ENCODE assay signal across 16 cellular contexts in the genomic region with DNA sequence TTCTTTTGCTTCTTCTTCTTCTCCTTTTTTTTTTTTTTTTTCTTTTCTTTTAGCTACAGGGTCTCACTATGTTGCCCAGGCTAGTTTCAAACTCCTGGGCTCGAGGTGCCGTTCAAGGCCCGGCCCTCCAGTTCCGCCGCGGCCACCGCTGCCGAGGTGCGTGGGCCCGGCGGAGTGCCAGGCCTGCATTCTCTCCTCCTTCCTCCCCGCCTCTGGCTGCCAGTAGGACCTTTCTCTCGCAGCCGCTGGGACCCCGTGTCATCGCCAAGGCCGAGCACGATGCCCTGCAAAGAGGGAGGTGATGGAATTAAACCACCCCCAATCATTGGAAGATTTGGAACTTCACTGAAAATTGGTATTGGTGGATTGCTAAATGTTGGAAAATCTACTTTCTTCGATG.
DNase-seq lines count a peak whose midpoint lies in the region; ATAC-seq and TF ChIP-seq lines count a peak whose summit lies in the region.
"Had no signal": no experiment of that assay in that cellular context is flagged by ENCODE, and none has a peak within 500 bp of the region (broad histone marks: within the 10 kb centered on the region; RNA-seq: fewer than 3 reads in every experiment).

No MANE protein-coding gene starts in this region.

- peak overlapping the region; percentile 40 for H3K14ac ChIP-seq in neuronal stem cell (ENCODE audit: low read length)

- TF ChIP-seq CTCF in tibial nerve (IDR thresholded peaks at IDR 0.05), result no peak

- H2BK5ac ChIP-seq in neuronal stem cell (ENCODE audit: low read length), result no peak overlapping the region

- no peak for TF ChIP-seq POLR2A in tibial nerve (IDR thresholded peaks at IDR 0.05)

- DNase-seq in H7 (peak; percentile 30), adipocyte (ENCODE audit: low read depth) (no peak), neuronal stem cell (ENCODE audit: low spot score) (no peak), left cardiac atrium (no peak), tibial nerve (ENCODE audit: low spot score in 2 of 2) (no peak), NCI-H2196 treated with DMSO at 0.1 percent for 48 hours (lab: John Stamatoyannopoulos, UW; ENCODE audit: unreplicated experiment) (no peak), mesenteric fat pad (ENCODE audit: low spot score) (no peak)
- DNase-seq: AML-193; Calu3; CD8-positive, alpha-beta T cell; DMS79 treated with DMSO at 0.1 percent for 48 hours; GF-D8; HCEC 1CT; IMR-90 had no signal

- no peak overlapping the region for H2AFZ ChIP-seq in neuronal stem cell (ENCODE audit: low read length)

- TF ChIP-seq EP300 in tibial nerve (IDR thresholded peaks at IDR 0.05), result no peak

- H3K36me3 ChIP-seq in H7 (replicated peaks; ENCODE audit: control insufficient read depth, insufficient read depth, low read length) (no peaks in the 10 kb centered on the region), adipocyte (ENCODE audit: control insufficient read depth, insufficient read depth, low read length, severe bottlenecking) (no peaks in the 10 kb centered on the region), neuronal stem cell (replicated peaks in 1 of 2; ENCODE audit: control insufficient read depth in 2 of 2, insufficient read depth in 2 of 2, low read length in 2 of 2) (no peaks in the 10 kb centered on the region), tibial nerve (no peaks in the 10 kb centered on the region)

- H4K8ac ChIP-seq in neuronal stem cell (ENCODE audit: low read depth, low read length), result no peak overlapping the region

- H4K91ac ChIP-seq in neuronal stem cell (ENCODE audit: low read depth, low read length, poor library complexity), result peak overlapping the region; percentile 81

- no peak overlapping the region for H2BK120ac ChIP-seq in neuronal stem cell (ENCODE audit: low read depth, low read length)

- peaks cover 18% of the 10 kb centered on the region for H3K4me1 ChIP-seq in adipocyte (ENCODE audit: control insufficient read depth, insufficient read depth, low read length)
- no peaks in the 10 kb centered on the region for H3K4me1 ChIP-seq in neuronal stem cell (ENCODE audit: control insufficient read depth in 2 of 2, insufficient read depth in 1 of 2, low read depth in 1 of 2, low read length in 2 of 2)
- no peaks in the 10 kb centered on the region for H3K4me1 ChIP-seq in tibial nerve
- H3K4me1 ChIP-seq: A549 had no signal

- H3K4me3 ChIP-seq in H7 (ENCODE audit: insufficient read depth, low read depth, low read length) (no peak overlapping the region), adipocyte (ENCODE audit: low read length) (no peak overlapping the region), neuronal stem cell (ENCODE audit: low read length in 2 of 2) (no peak overlapping the region), tibial nerve (no peak overlapping the region)
- H3K4me3 ChIP-seq: A549, K562 had no signal

- H2BK12ac ChIP-seq in neuronal stem cell (ENCODE audit: low read length), result no peak overlapping the region

- no peak overlapping the region for H3K4ac ChIP-seq in neuronal stem cell (ENCODE audit: low read length)

- no peak overlapping the region for H3K23ac ChIP-seq in neuronal stem cell (ENCODE audit: low read depth, low read length, poor library complexity)

- no peak overlapping the region for H2AK5ac ChIP-seq in neuronal stem cell (ENCODE audit: low read depth, low read length)

- H3K27me3 ChIP-seq in H7 (ENCODE audit: control insufficient read depth, insufficient read depth, low read length), result no peaks in the 10 kb centered on the region
- H3K27me3 ChIP-seq in adipocyte (replicated peaks; ENCODE audit: control insufficient read depth, insufficient read depth, low read length), result no peaks in the 10 kb centered on the region
- H3K27me3 ChIP-seq in neuronal stem cell (ENCODE audit: control insufficient read depth in 3 of 3, insufficient read depth in 3 of 3, low read depth in 1 of 3, low read length in 3 of 3), result no peaks in the 10 kb centered on the region
- H3K27me3 ChIP-seq in tibial nerve, result no peaks in the 10 kb centered on the region

- intact Hi-C loops in left cardiac atrium (cut with DNase I), result no loop called here

- no peak overlapping the region for H2BK15ac ChIP-seq in neuronal stem cell (ENCODE audit: low read length)

- no peaks in the 10 kb centered on the region for H3K79me1 ChIP-seq in neuronal stem cell (ENCODE audit: low read depth, low read length)

- no peak overlapping the region for H3K27ac ChIP-seq in neuronal stem cell (replicated peaks; ENCODE audit: low read length)
- no peak overlapping the region for H3K27ac ChIP-seq in tibial nerve
- H3K27ac ChIP-seq: A549 had no signal

- H3K9ac ChIP-seq in adipocyte (ENCODE audit: low read length) (peak overlapping the region; percentile 19), neuronal stem cell (ENCODE audit: low read depth, low read length, poor library complexity) (no peak overlapping the region)

- no peak overlapping the region for H3K18ac ChIP-seq in neuronal stem cell (ENCODE audit: low read length)

- no peak overlapping the region for H3K4me2 ChIP-seq in neuronal stem cell (ENCODE audit: insufficient read depth, low read length, poor library complexity, severe bottlenecking)
- H3K4me2 ChIP-seq: A549 had no signal

- no peak for ATAC-seq in left cardiac atrium
- ATAC-seq: A549; CD8-positive, alpha-beta T cell; K562 had no signal

- H3K9me3 ChIP-seq in adipocyte (ENCODE audit: control insufficient read depth, low read length) (no peaks in the 10 kb centered on the region), neuronal stem cell (replicated peaks in 1 of 2; ENCODE audit: control insufficient read depth in 2 of 2, insufficient read depth in 1 of 2, low read depth in 1 of 2, low read length in 2 of 2) (no peaks in the 10 kb centered on the region), tibial nerve (no peaks in the 10 kb centered on the region)
- H3K9me3 ChIP-seq: A549 had no signal

- no CpG with 5 or more reads among the region's 19 CpGs for WGBS in neuronal stem cell (ENCODE audit: extremely low coverage in 2 of 2, insufficient read length in 2 of 2, insufficient replicate concordance in 1 of 2), 2 donors
- 89 to 95% methylated on average over 19 of the region's 19 CpGs for WGBS in tibial nerve, 2 donors
